ENCODE assay signal across 1 cellular context in the genomic region with DNA sequence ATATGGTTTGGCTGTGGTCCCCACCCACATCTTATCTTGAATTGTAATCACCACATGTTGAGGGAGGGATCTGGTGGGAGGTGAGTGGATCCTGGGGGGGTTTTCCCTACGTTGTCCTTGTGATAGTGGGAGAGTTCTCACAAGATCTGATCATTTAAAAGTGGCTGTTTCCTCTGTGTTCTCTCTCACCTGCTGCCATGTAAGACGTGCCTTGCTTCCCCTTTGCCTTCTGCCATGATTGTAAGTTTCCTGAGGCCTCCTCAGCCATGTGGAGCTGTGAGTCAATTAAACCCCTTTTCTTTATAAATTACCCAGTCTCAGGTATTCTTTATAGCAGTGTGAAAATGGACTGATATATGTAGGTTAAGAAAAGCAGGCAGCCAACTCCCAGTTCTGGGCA. TPM values are rescaled to one million over a fixed set of nuclear protein-coding genes. Genes with fewer than 3 reads are reported as not detected.
"Had no signal": no experiment of that assay in that cellular context is flagged by ENCODE, and none has a peak within 500 bp of the region (broad histone marks: within the 10 kb centered on the region; RNA-seq: fewer than 3 reads in every experiment).

No MANE protein-coding gene starts in this region.

RNA-seq across cellular contexts. Expression of a gene that starts 29.7 kb away (rescaled TPM):
- total RNA-seq: myocyte had no signal
